ENCODE assay signal across 1 cellular context in genomic region chr20:48689874-48690571, GRCh38.
TF ChIP-seq lines count a peak whose summit lies in the region.

No MANE protein-coding gene starts in this region.

TF ChIP-seq in K562, 482 proteins besides CTCF, POLR2A, EP300 and RAD21 (continued from another document):
- TF ChIP-seq CEBPZ (IDR thresholded peaks at IDR 0.05; ENCODE audit: borderline replicate concordance, low read depth, low read length) (no peak), CBX8 (IDR thresholded peaks at IDR 0.05; ENCODE audit: borderline replicate concordance, extremely low read depth, low read depth, low read length, poor library complexity, severe bottlenecking) (no peak), ZBTB12 (CRISPR knock-in tag; IDR thresholded peaks at IDR 0.05) (no peak)
